8 cellular contexts compared by ENCODE assay signal in genomic region chr18:23719634-23720201, GRCh38. TPM values are rescaled to one million over a fixed set of nuclear protein-coding genes. Genes with fewer than 3 reads are reported as not detected.
DNase-seq lines count a peak whose midpoint lies in the region; ATAC-seq and TF ChIP-seq lines count a peak whose summit lies in the region.

No MANE protein-coding gene starts in this region.

- no peak overlapping the region for H3K9ac ChIP-seq in SK-N-SH

- TF ChIP-seq CTCF in SK-N-SH (IDR thresholded peaks at IDR 0.05) (no peak), gastrocnemius medialis (IDR thresholded peaks at IDR 0.05 in 4 of 5, conservative IDR thresholded peaks at IDR 0.05 in 1 of 5) (no peak)

- TF ChIP-seq EP300 in SK-N-SH (IDR thresholded peaks at IDR 0.05; ENCODE audit: borderline replicate concordance in 1 of 2, low read depth in 1 of 2, low read length in 1 of 2) = 0 out of 4 replicates have a peak, but pooled peaks of 1 of the 2 experiments have one; percentile 41

- in situ Hi-C loops in gastrocnemius medialis (cut with MboI; ENCODE audit: low sequenced_read_pairs in 4 of 4) (no loop called here), G401 (cut with HindIII; ENCODE audit: low sequenced_read_pairs) (no loop called here)

- H3K4me3 ChIP-seq in SK-N-SH (ENCODE audit: low read depth in 2 of 2, low read length in 1 of 2) (no peak overlapping the region), gastrocnemius medialis (no peak overlapping the region)

- POLR2A ChIA-PET in SK-N-SH (lab: Yijun Ruan, JAX) = no interaction called here

- CTCF ChIA-PET in SK-N-SH (lab: Yijun Ruan, JAX) = interaction anchor here (0.8 kb wide), 1 partner anchor 15 kb away, joined by 4 read pairs; no protein-coding TSS in a partner anchor

- H3K27ac ChIP-seq in SK-N-SH (ENCODE audit: low read depth in 2 of 2, low read length in 1 of 2) (peak overlapping the region; percentile 24 to 91; a peak in 2 of 4 replicates), gastrocnemius medialis (no peak overlapping the region)

- H4K20me1 ChIP-seq in SK-N-SH (ENCODE audit: insufficient read depth) = no peaks in the 10 kb centered on the region

- no peaks in the 10 kb centered on the region for H3K9me2 ChIP-seq in SK-N-SH

- no peaks in the 10 kb centered on the region for H3K27me3 ChIP-seq in SK-N-SH (ENCODE audit: insufficient read depth)
- H3K27me3 ChIP-seq in gastrocnemius medialis = no peaks in the 10 kb centered on the region

- no peaks in the 10 kb centered on the region for H3K9me3 ChIP-seq in SK-N-SH
- no peaks in the 10 kb centered on the region for H3K9me3 ChIP-seq in gastrocnemius medialis

- no peaks in the 10 kb centered on the region for H3K36me3 ChIP-seq in SK-N-SH (replicated peaks in 1 of 2; ENCODE audit: control insufficient read depth in 1 of 2, insufficient read depth in 2 of 2, low read length in 1 of 2)
- no peaks in the 10 kb centered on the region for H3K36me3 ChIP-seq in gastrocnemius medialis

- no peak for TF ChIP-seq POLR2A in gastrocnemius medialis (IDR thresholded peaks at IDR 0.05)

- DNase-seq in H4 (ENCODE audit: low spot score) (peak; percentile 94), SK-N-SH (no peak), fibroblast of the conjunctiva (ENCODE audit: low read depth) (peak; percentile 88), gastrocnemius medialis (no peak), G401 (ENCODE audit: low spot score) (no peak), cerebellum (ENCODE audit: low spot score) (no peak), pons (ENCODE audit: low spot score) (no peak)
- no peak for DNase-seq in stimulated activated CD8-positive, alpha-beta memory T cell treated with anti-CD3 and anti-CD28 coated beads, Interleukin-4, amount 100 ng/mL, for 48 hours

- TF ChIP-seq RAD21 in SK-N-SH (IDR thresholded peaks at IDR 0.05; ENCODE audit: low read length) = no peak

- H3K4me2 ChIP-seq in SK-N-SH = peak overlapping the region; percentile 36; the same call in 1 of the 2 replicates

- intact Hi-C loops in gastrocnemius medialis (cut with DNase I; ENCODE audit: low total_unique reads) = no loop called here

- H2AFZ ChIP-seq in SK-N-SH (ENCODE audit: low read depth) = 0 out of 2 replicates have a peak overlapping the region, but pooled peaks have one; percentile 15

- H3K4me1 ChIP-seq in SK-N-SH (ENCODE audit: control insufficient read depth in 1 of 2, insufficient read depth in 2 of 2, low read depth in 1 of 2, low read length in 1 of 2) (peaks cover 0 to 25% of the 10 kb centered on the region in 2 experiments; a peak in 2 of 4 replicates), gastrocnemius medialis (no peaks in the 10 kb centered on the region)

- H3K79me2 ChIP-seq in SK-N-SH (ENCODE audit: insufficient read depth) = no peaks in the 10 kb centered on the region

- H3F3A ChIP-seq in SK-N-SH (replicated peaks; ENCODE audit: insufficient read depth) = peaks cover 29% of the 10 kb centered on the region

- WGBS in SK-N-SH (ENCODE audit: low lambda C conversion rate) = 15% methylated on average over 1 of the region's 1 CpG

- ATAC-seq in gastrocnemius medialis = peak; percentile 42 to 58

TF ChIP-seq in SK-N-SH, 30 proteins besides CTCF, POLR2A, EP300 and RAD21:
- TF ChIP-seq TCF12 (IDR thresholded peaks at IDR 0.05) = peak; percentile 63; the same call in 1 of the 2 replicates
- TF ChIP-seq GABPA (IDR thresholded peaks at IDR 0.05; ENCODE audit: low read depth) = no peak
- TF ChIP-seq FOXM1 (IDR thresholded peaks at IDR 0.05; ENCODE audit: low read depth) = no peak
- peak; percentile 60; the same call in 1 of the 2 replicates for TF ChIP-seq TEAD4 (IDR thresholded peaks at IDR 0.05; ENCODE audit: borderline replicate concordance, insufficient read depth)
- TF ChIP-seq JUND (IDR thresholded peaks at IDR 0.05) = peak; percentile 90
- 0 out of 2 replicates have a peak, but pooled peaks have one; percentile 9 for TF ChIP-seq MAX (IDR thresholded peaks at IDR 0.05; ENCODE audit: low read depth)
- TF ChIP-seq FOSL2 (IDR thresholded peaks at IDR 0.05; ENCODE audit: borderline replicate concordance, low read depth) = no peak; the same call in none of the 2 replicates
- 0 out of 2 replicates have a peak, but pooled peaks have one; percentile 7 for TF ChIP-seq PBX3 (IDR thresholded peaks at IDR 0.05)
- peak; percentile 46; the same call in 1 of the 2 replicates for TF ChIP-seq NFIC (IDR thresholded peaks at IDR 0.05; ENCODE audit: borderline replicate concordance)
- no peak for TF ChIP-seq RCOR1 (IDR thresholded peaks at IDR 0.05; ENCODE audit: low read length)
- TF ChIP-seq RFX5 (IDR thresholded peaks at IDR 0.05; ENCODE audit: low read length) = no peak
- TF ChIP-seq FOXJ3 (CRISPR knock-in tag; IDR thresholded peaks at IDR 0.05) = no peak
- peak; percentile 63; the same call in 1 of the 2 replicates for TF ChIP-seq RXRA (IDR thresholded peaks at IDR 0.05; ENCODE audit: borderline replicate concordance, low read depth)
- 0 out of 2 replicates have a peak, but pooled peaks have one; percentile 22 for TF ChIP-seq REST (IDR thresholded peaks at IDR 0.05; ENCODE audit: low read depth, low read length)

RNA-seq across cellular contexts. Expression of gene LAMA3, which starts 30.5 kb away (rescaled TPM):
- 1.6 and 2.8 TPM in 2 replicates for total RNA-seq in H4 (2014; rRNA removed; shearing (Covaris generic))
- polyA plus RNA-seq in SK-N-SH (2012; rRNA removed) = 3.5 and 3.8 TPM in 2 replicates
- polyA plus RNA-seq in SK-N-SH (2012; cell fraction: cytosol; rRNA removed) = 2.5 and 3.2 TPM in 2 replicates
- 6.1 and 7.6 TPM in 2 replicates for polyA plus RNA-seq in SK-N-SH (2012; cell fraction: nucleus; rRNA removed)
- total RNA-seq in gastrocnemius medialis (1 to 10 TPM; 1.1 to 5.3 (median 2.1) TPM), cerebellum (4.9 TPM)
- total RNA-seq in G401 (2014; rRNA removed; shearing (Covaris generic)) = 0.43 and 0.44 TPM in 2 replicates

RNA-seq across cellular contexts. Expression of gene ANKRD29, which starts 57.0 kb away (rescaled TPM):
- total RNA-seq in H4 (2014; rRNA removed; shearing (Covaris generic)) = 8.4 and 8.9 TPM in 2 replicates
- polyA plus RNA-seq in SK-N-SH (2012; rRNA removed) = 8.2 and 10.0 TPM in 2 replicates
- 7.6 and 7.9 TPM in 2 replicates for polyA plus RNA-seq in SK-N-SH (2012; cell fraction: cytosol; rRNA removed)
- polyA plus RNA-seq in SK-N-SH (2012; cell fraction: nucleus; rRNA removed) = 24.1 and 24.5 TPM in 2 replicates
- 1 to 10 TPM in 3 of 4 donors, under 1 TPM in 1; 0.93 to 2.8 (median 1.6) TPM for total RNA-seq in gastrocnemius medialis
- total RNA-seq in G401 (2014; rRNA removed; shearing (Covaris generic)) = not detected in 2 replicates
- 9.5 TPM for total RNA-seq in cerebellum

Comparison
In these comparisons a context has a peak if more than half of its experiments do, and no peak if none do; other contexts are left out.
1. DNase-seq: peak in H4 (single experiment) and fibroblast of the conjunctiva (single experiment); none in SK-N-SH (single experiment), gastrocnemius medialis (0 of 2), stimulated activated CD8-positive, alpha-beta memory T cell treated with anti-CD3 and anti-CD28 coated beads, Interleukin-4, amount 100 ng/mL, for 48 hours (single experiment), G401 (single experiment), cerebellum (single experiment) and pons (single experiment).
2. H3K27ac ChIP-seq: peak in SK-N-SH (2 of 2); none in gastrocnemius medialis (0 of 4).